In genomic region chr7:99987306-99987705, GRCh38 we compare ENCODE assay signal across 4 cellular contexts. TPM values are rescaled to one million over a fixed set of nuclear protein-coding genes. Genes with fewer than 3 reads are reported as not detected.
"Had no signal": no experiment of that assay in that cellular context is flagged by ENCODE, and none has a peak within 500 bp of the region (broad histone marks: within the 10 kb centered on the region; RNA-seq: fewer than 3 reads in every experiment).

No MANE protein-coding gene starts in this region.

RNA-seq across cellular contexts. Expression of gene AZGP1, which starts 11.5 kb away (rescaled TPM):
- total RNA-seq: LHCN-M2, NCI-H460 had no signal

RNA-seq across cellular contexts. Expression of gene GJC3, which starts 57.9 kb away (rescaled TPM):
- total RNA-seq: LHCN-M2, M059J, MCF 10A, NCI-H460 had no signal
